ENCODE assay signal across 3 cellular contexts in the genomic region with DNA sequence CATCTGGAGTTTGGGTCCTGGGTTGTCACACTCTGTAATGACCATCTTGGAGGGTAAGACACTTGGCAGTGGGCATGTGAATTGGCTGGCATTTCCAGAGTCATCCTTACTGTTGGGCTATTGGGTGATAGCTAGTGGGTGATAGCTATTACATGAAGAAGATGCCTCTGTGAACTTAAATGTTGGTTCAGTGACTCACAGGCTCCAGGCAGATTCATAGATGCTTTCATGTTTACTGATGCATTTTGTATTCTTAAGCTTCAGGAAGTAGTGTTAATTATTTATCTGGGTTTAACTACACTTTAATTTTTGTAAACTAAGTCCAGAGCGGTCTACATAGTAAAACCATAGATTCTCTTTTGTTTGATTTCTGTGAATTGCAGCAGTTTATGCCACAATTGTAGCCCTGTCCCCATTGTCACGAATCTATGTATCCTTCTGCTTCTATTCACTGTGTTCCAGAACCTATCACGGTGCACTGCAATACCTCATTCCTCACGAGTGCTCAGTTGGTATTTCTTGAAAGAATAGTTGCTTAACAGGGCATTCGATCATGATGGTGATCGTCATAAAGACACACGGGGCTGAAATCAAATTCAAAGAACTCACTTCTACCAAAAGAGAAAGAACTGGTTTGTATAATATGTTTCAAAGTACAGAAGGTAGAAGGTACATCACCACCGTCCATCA.
A peak's percentile ranks its signal among the peaks of the same experiment; 100 is the strongest.
TF ChIP-seq lines count a peak whose summit lies in the region.

No MANE protein-coding gene starts in this region.

TF ChIP-seq in A549, 52 proteins besides CTCF, POLR2A, EP300 and RAD21 (continues in another document):
- TF ChIP-seq FOSL2 (IDR thresholded peaks at IDR 0.05) = 0 out of 2 replicates have a peak, but pooled peaks have one; percentile 12
- peak; percentile 76 for TF ChIP-seq FOSL2 (CRISPR knock-in tag; IDR thresholded peaks at IDR 0.05)
- no peak for TF ChIP-seq BHLHE40 (IDR thresholded peaks at IDR 0.05; ENCODE audit: low read depth, low read length)
- TF ChIP-seq JUNB (IDR thresholded peaks at IDR 0.05) = 0 out of 2 replicates have a peak, but pooled peaks have one; percentile 45
- no peak for TF ChIP-seq PHF8 (IDR thresholded peaks at IDR 0.05; ENCODE audit: borderline replicate concordance, low read depth)
- TF ChIP-seq HOXB5 (CRISPR knock-in tag; IDR thresholded peaks at IDR 0.05) = no peak
- TF ChIP-seq MAZ (IDR thresholded peaks at IDR 0.05; ENCODE audit: borderline replicate concordance, low read depth, low read length) = no peak
- TF ChIP-seq, protein P1, sequence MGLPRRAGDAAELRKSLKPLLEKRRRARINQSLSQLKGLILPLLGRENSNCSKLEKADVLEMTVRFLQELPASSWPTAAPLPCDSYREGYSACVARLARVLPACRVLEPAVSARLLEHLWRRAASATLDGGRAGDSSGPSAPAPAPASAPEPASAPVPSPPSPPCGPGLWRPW (IDR thresholded peaks at IDR 0.05) = no peak
- TF ChIP-seq, protein P2, sequence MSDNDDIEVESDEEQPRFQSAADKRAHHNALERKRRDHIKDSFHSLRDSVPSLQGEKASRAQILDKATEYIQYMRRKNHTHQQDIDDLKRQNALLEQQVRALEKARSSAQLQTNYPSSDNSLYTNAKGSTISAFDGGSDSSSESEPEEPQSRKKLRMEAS (IDR thresholded peaks at IDR 0.05) = 0 out of 2 replicates have a peak, but pooled peaks have one; percentile 18
- no peak for TF ChIP-seq CBX8 (IDR thresholded peaks at IDR 0.05)
- no peak for TF ChIP-seq RFX5 (IDR thresholded peaks at IDR 0.05)
- TF ChIP-seq, protein P3, sequence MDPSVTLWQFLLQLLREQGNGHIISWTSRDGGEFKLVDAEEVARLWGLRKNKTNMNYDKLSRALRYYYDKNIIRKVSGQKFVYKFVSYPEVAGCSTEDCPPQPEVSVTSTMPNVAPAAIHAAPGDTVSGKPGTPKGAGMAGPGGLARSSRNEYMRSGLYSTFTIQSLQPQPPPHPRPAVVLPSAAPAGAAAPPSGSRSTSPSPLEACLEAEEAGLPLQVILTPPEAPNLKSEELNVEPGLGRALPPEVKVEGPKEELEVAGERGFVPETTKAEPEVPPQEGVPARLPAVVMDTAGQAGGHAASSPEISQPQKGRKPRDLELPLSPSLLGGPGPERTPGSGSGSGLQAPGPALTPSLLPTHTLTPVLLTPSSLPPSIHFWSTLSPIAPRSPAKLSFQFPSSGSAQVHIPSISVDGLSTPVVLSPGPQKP (IDR thresholded peaks at IDR 0.05; ENCODE audit: low read depth, low read length) = no peak
- TF ChIP-seq RARB (CRISPR knock-in tag; IDR thresholded peaks at IDR 0.05) = no peak
- no peak for TF ChIP-seq CBX2 (IDR thresholded peaks at IDR 0.05; ENCODE audit: borderline replicate concordance, low read depth)
- TF ChIP-seq HEYL (CRISPR knock-in tag; IDR thresholded peaks at IDR 0.05) = no peak
- TF ChIP-seq FOXS1 (CRISPR knock-in tag; IDR thresholded peaks at IDR 0.05) = no peak
- TF ChIP-seq JUN (IDR thresholded peaks at IDR 0.05) = peak in 1 of 2 experiments; percentile 30; a peak in 1 of 5 replicates
- TF ChIP-seq ZSCAN20 (CRISPR knock-in tag; IDR thresholded peaks at IDR 0.05) = no peak
- TF ChIP-seq MAFK (IDR thresholded peaks at IDR 0.05; ENCODE audit: partially characterized antibody) = no peak
- no peak for TF ChIP-seq FOSB (CRISPR knock-in tag; IDR thresholded peaks at IDR 0.05)
- no peak for TF ChIP-seq RCOR1 (IDR thresholded peaks at IDR 0.05; ENCODE audit: low read depth, low read length)
- no peak for TF ChIP-seq HMGXB4 (CRISPR knock-in tag; IDR thresholded peaks at IDR 0.05; ENCODE audit: borderline replicate concordance)

TF ChIP-seq in GM23338, 12 proteins besides CTCF, POLR2A, EP300 and RAD21:
- TF ChIP-seq ZNF331 (CRISPR knock-in tag; IDR thresholded peaks at IDR 0.05; ENCODE audit: low read depth) (no peak), ETS1 (IDR thresholded peaks at IDR 0.05) (no peak), JUNB (IDR thresholded peaks at IDR 0.05; ENCODE audit: unreplicated experiment) (no peak), CREB1 (CRISPR knock-in tag; IDR thresholded peaks at IDR 0.05; ENCODE audit: low read depth) (no peak), EZH2phosphoT487 (IDR thresholded peaks at IDR 0.05; ENCODE audit: unreplicated experiment) (no peak), STAT1 (IDR thresholded peaks at IDR 0.05; ENCODE audit: unreplicated experiment) (no peak), POLR2AphosphoS5 (IDR thresholded peaks at IDR 0.05; ENCODE audit: low read depth) (no peak), ZNF114 (CRISPR knock-in tag; IDR thresholded peaks at IDR 0.05) (no peak), NANOG (IDR thresholded peaks at IDR 0.05; ENCODE audit: borderline replicate concordance) (no peak), EZH2 (IDR thresholded peaks at IDR 0.05; ENCODE audit: low read depth, unreplicated experiment) (no peak)
- TF ChIP-seq, protein P4, sequence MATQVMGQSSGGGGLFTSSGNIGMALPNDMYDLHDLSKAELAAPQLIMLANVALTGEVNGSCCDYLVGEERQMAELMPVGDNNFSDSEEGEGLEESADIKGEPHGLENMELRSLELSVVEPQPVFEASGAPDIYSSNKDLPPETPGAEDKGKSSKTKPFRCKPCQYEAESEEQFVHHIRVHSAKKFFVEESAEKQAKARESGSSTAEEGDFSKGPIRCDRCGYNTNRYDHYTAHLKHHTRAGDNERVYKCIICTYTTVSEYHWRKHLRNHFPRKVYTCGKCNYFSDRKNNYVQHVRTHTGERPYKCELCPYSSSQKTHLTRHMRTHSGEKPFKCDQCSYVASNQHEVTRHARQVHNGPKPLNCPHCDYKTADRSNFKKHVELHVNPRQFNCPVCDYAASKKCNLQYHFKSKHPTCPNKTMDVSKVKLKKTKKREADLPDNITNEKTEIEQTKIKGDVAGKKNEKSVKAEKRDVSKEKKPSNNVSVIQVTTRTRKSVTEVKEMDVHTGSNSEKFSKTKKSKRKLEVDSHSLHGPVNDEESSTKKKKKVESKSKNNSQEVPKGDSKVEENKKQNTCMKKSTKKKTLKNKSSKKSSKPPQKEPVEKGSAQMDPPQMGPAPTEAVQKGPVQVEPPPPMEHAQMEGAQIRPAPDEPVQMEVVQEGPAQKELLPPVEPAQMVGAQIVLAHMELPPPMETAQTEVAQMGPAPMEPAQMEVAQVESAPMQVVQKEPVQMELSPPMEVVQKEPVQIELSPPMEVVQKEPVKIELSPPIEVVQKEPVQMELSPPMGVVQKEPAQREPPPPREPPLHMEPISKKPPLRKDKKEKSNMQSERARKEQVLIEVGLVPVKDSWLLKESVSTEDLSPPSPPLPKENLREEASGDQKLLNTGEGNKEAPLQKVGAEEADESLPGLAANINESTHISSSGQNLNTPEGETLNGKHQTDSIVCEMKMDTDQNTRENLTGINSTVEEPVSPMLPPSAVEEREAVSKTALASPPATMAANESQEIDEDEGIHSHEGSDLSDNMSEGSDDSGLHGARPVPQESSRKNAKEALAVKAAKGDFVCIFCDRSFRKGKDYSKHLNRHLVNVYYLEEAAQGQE (IDR thresholded peaks at IDR 0.05; ENCODE audit: unreplicated experiment) = no peak
TF ChIP-seq in GM23338: peak in this region for 0.

TF ChIP-seq in H1, 55 proteins besides CTCF, POLR2A, EP300 and RAD21 (continues in another document):
- TF ChIP-seq SIX5 (IDR thresholded peaks at IDR 0.05; ENCODE audit: low read depth, low read length) = no peak
- TF ChIP-seq PHF8 (conservative IDR thresholded peaks at IDR 0.05; ENCODE audit: low read depth, low read length) = no peak
- TF ChIP-seq MAFK (IDR thresholded peaks at IDR 0.05; ENCODE audit: low read depth, low read length) = no peak
- TF ChIP-seq, protein P5, sequence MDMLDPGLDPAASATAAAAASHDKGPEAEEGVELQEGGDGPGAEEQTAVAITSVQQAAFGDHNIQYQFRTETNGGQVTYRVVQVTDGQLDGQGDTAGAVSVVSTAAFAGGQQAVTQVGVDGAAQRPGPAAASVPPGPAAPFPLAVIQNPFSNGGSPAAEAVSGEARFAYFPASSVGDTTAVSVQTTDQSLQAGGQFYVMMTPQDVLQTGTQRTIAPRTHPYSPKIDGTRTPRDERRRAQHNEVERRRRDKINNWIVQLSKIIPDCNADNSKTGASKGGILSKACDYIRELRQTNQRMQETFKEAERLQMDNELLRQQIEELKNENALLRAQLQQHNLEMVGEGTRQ (IDR thresholded peaks at IDR 0.05; ENCODE audit: low read length) = no peak
- TF ChIP-seq NANOG (IDR thresholded peaks at IDR 0.05; ENCODE audit: insufficient read depth, low read depth, low read length, poor library complexity, severe bottlenecking) = no peak
- TF ChIP-seq SIN3A (conservative IDR thresholded peaks at IDR 0.05 in 1 of 2, IDR thresholded peaks at IDR 0.05 in 1 of 2; ENCODE audit: low read depth in 1 of 2, low read length in 2 of 2) = no peak
- TF ChIP-seq, protein P6, sequence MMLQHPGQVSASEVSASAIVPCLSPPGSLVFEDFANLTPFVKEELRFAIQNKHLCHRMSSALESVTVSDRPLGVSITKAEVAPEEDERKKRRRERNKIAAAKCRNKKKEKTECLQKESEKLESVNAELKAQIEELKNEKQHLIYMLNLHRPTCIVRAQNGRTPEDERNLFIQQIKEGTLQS (IDR thresholded peaks at IDR 0.05; ENCODE audit: insufficient read depth, low read depth, low read length) = no peak
- TF ChIP-seq ZNF274 (IDR thresholded peaks at IDR 0.05; ENCODE audit: borderline replicate concordance, extremely low read depth, low read length) = no peak
- no peak for TF ChIP-seq ASH2L (IDR thresholded peaks at IDR 0.05; ENCODE audit: low read length)
- no peak for TF ChIP-seq TAF7 (optimal IDR thresholded peaks at IDR 0.05; ENCODE audit: borderline replicate concordance, low read depth, low read length)
- TF ChIP-seq BRCA1 (IDR thresholded peaks at IDR 0.05; ENCODE audit: low read depth, low read length) = no peak
- TF ChIP-seq KDM4A (IDR thresholded peaks at IDR 0.05; ENCODE audit: low read depth, low read length, severe bottlenecking) = no peak
- TF ChIP-seq, protein P7, sequence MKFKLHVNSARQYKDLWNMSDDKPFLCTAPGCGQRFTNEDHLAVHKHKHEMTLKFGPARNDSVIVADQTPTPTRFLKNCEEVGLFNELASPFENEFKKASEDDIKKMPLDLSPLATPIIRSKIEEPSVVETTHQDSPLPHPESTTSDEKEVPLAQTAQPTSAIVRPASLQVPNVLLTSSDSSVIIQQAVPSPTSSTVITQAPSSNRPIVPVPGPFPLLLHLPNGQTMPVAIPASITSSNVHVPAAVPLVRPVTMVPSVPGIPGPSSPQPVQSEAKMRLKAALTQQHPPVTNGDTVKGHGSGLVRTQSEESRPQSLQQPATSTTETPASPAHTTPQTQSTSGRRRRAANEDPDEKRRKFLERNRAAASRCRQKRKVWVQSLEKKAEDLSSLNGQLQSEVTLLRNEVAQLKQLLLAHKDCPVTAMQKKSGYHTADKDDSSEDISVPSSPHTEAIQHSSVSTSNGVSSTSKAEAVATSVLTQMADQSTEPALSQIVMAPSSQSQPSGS (IDR thresholded peaks at IDR 0.05; ENCODE audit: low read length) = no peak
- no peak for TF ChIP-seq EGR1 (IDR thresholded peaks at IDR 0.05; ENCODE audit: borderline replicate concordance, low read depth, low read length)
- TF ChIP-seq SIRT6 (IDR thresholded peaks at IDR 0.05; ENCODE audit: low read length) = no peak
- no peak for TF ChIP-seq BACH1 (IDR thresholded peaks at IDR 0.05; ENCODE audit: low read length)
